ENCODE assay signal across 19 cellular contexts in genomic region chr18:57051019-57051418, GRCh38.
"Had no signal": no experiment of that assay in that cellular context is flagged by ENCODE, and none has a peak within 500 bp of the region (broad histone marks: within the 10 kb centered on the region; RNA-seq: fewer than 3 reads in every experiment).

No MANE protein-coding gene starts in this region.

- H3K27me3 ChIP-seq: adrenal gland, left lung, ovary, testis, upper lobe of left lung had no signal

- FAIRE-seq: kidney had no signal

- H3K27ac ChIP-seq: adrenal gland, epithelial cell of prostate, left lung, ovary, testis, upper lobe of left lung had no signal

- H3K27ac Mint-ChIP-seq: activated CD4-positive, alpha-beta T cell treated with anti-CD3 and anti-CD28 coated beads for 36 hours; stimulated activated memory B cell treated with anti-CD40 and anti-IgM and Interleukin-4, amounts not matched to agents 10 μg/mL and 1 μg/mL and 100 μg/mL, for 72 hours; WTC11 had no signal

- H3K36me3 ChIP-seq: adrenal gland, left lung, ovary, upper lobe of left lung had no signal

- H3K4me3 ChIP-seq: adrenal gland, left lung, ovary, testis, upper lobe of left lung had no signal

- DNase-seq: activated CD4-positive, alpha-beta T cell treated with anti-CD3 and anti-CD28 coated beads for 36 hours; activated CD4-positive, alpha-beta T cell treated with anti-CD3 and anti-CD28 coated beads, Interleukin-2, amount 50 U/mL, for 48 hours; activated gamma-delta T cell treated with Interleukin-2 at 50 U/mL for 16 hours; adrenal gland; foreskin melanocyte; kidney; left lung; midbrain; naive B cell; ovary; stimulated activated CD4-positive, alpha-beta T cell treated with anti-CD3 and anti-CD28 coated beads, Interleukin-4, amount 100 ng/mL, for 24 hours; T-helper 2 cell; testis; upper lobe of left lung had no signal

- H3K9me3 ChIP-seq: adrenal gland, ovary, testis, upper lobe of left lung had no signal

- H3K36me3 Mint-ChIP-seq: activated naive CD4-positive, alpha-beta T cell treated with anti-CD3 and anti-CD28 coated beads, Interleukin-2, amount 50 U/mL, for 72 hours; stimulated activated memory B cell treated with anti-CD40 and anti-IgM and Interleukin-4, amounts not matched to agents 10 μg/mL and 1 μg/mL and 100 μg/mL, for 72 hours had no signal

- H3K4me1 Mint-ChIP-seq: activated CD4-positive, alpha-beta T cell treated with anti-CD3 and anti-CD28 coated beads for 36 hours; stimulated activated memory B cell treated with anti-CD40 and anti-IgM and Interleukin-4, amounts not matched to agents 10 μg/mL and 1 μg/mL and 100 μg/mL, for 72 hours had no signal

- H3K4me3 Mint-ChIP-seq: activated CD4-positive, alpha-beta T cell treated with anti-CD3 and anti-CD28 coated beads for 36 hours; stimulated activated memory B cell treated with anti-CD40 and anti-IgM and Interleukin-4, amounts not matched to agents 10 μg/mL and 1 μg/mL and 100 μg/mL, for 72 hours; WTC11 had no signal

- ATAC-seq: activated CD4-positive, alpha-beta T cell treated with anti-CD3 and anti-CD28 coated beads for 36 hours; activated naive CD4-positive, alpha-beta T cell treated with anti-CD3 and anti-CD28 coated beads, Interleukin-2, amount 50 U/mL, for 72 hours; left lung; sciatic nerve had no signal

- H3K4me1 ChIP-seq: adrenal gland, left lung, testis, upper lobe of left lung had no signal
